In the genomic region with DNA sequence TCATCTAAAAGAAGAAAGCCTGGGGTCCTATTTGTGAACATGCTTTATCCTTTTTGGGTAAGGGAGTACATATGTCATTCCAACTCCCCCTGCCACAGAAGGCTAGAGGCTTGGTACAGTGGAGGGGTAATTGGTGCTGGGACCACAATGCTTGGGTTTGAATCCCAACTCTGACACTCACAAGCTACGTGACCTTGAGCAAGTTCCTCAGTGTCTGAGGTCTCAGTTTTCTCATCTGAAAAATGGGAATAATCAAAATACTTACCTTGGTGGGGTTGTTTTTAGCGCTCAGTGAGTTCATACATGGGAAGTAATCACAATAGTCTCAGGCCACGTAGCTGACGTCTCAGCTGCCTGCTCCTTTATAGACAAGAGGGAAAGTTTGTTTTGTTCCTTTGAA, we compare ENCODE assay signal across 2 cellular contexts.
TF ChIP-seq lines count a peak whose summit lies in the region.

No MANE protein-coding gene starts in this region.

TF ChIP-seq in HepG2, 621 proteins besides CTCF, POLR2A, EP300 and RAD21 (continued from another document):
- TF ChIP-seq ZKSCAN5 (CRISPR knock-in tag; IDR thresholded peaks at IDR 0.05) = no peak
- no peak for TF ChIP-seq SNAPC2 (CRISPR knock-in tag; IDR thresholded peaks at IDR 0.05)
- TF ChIP-seq GPN1 (CRISPR knock-in tag; IDR thresholded peaks at IDR 0.05; ENCODE audit: borderline replicate concordance) = no peak
- TF ChIP-seq ZNF30 (CRISPR knock-in tag; IDR thresholded peaks at IDR 0.05) = no peak

TF ChIP-seq in K562, 482 proteins besides CTCF, POLR2A, EP300 and RAD21 (continued from another document):
- TF ChIP-seq, protein P1, sequence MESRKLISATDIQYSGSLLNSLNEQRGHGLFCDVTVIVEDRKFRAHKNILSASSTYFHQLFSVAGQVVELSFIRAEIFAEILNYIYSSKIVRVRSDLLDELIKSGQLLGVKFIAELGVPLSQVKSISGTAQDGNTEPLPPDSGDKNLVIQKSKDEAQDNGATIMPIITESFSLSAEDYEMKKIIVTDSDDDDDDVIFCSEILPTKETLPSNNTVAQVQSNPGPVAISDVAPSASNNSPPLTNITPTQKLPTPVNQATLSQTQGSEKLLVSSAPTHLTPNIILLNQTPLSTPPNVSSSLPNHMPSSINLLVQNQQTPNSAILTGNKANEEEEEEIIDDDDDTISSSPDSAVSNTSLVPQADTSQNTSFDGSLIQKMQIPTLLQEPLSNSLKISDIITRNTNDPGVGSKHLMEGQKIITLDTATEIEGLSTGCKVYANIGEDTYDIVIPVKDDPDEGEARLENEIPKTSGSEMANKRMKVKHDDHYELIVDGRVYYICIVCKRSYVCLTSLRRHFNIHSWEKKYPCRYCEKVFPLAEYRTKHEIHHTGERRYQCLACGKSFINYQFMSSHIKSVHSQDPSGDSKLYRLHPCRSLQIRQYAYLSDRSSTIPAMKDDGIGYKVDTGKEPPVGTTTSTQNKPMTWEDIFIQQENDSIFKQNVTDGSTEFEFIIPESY (CRISPR knock-in tag; IDR thresholded peaks at IDR 0.05) = no peak
- TF ChIP-seq, protein P2, sequence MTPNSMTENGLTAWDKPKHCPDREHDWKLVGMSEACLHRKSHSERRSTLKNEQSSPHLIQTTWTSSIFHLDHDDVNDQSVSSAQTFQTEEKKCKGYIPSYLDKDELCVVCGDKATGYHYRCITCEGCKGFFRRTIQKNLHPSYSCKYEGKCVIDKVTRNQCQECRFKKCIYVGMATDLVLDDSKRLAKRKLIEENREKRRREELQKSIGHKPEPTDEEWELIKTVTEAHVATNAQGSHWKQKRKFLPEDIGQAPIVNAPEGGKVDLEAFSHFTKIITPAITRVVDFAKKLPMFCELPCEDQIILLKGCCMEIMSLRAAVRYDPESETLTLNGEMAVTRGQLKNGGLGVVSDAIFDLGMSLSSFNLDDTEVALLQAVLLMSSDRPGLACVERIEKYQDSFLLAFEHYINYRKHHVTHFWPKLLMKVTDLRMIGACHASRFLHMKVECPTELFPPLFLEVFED (CRISPR knock-in tag; conservative IDR thresholded peaks at IDR 0.05) = no peak
- TF ChIP-seq ADNP (tag; IDR thresholded peaks at IDR 0.05) (peak; percentile 88), ZNF217 (CRISPR knock-in tag; IDR thresholded peaks at IDR 0.05) (no peak), MAFK (IDR thresholded peaks at IDR 0.05; ENCODE audit: low read length) (no peak), MTA3 (IDR thresholded peaks at IDR 0.05; ENCODE audit: borderline replicate concordance) (no peak), RBM25 (IDR thresholded peaks at IDR 0.05; ENCODE audit: low read depth, low read length, severe bottlenecking) (peak; percentile 79), TCF7L2 (IDR thresholded peaks at IDR 0.05; ENCODE audit: low read depth, low read length) (no peak), FOS (IDR thresholded peaks at IDR 0.05; ENCODE audit: extremely low read depth, insufficient read length) (no peak), ZNF239 (CRISPR knock-in tag; IDR thresholded peaks at IDR 0.05) (no peak), CHD4 (IDR thresholded peaks at IDR 0.05; ENCODE audit: insufficient read depth, insufficient replicate concordance, low read depth, low read length, poor library complexity, severe bottlenecking) (peak; percentile 28), NR1H2 (CRISPR knock-in tag; IDR thresholded peaks at IDR 0.05) (no peak), BCOR (IDR thresholded peaks at IDR 0.05) (0 out of 2 replicates have a peak, but pooled peaks have one; percentile 18), ZNF140 (CRISPR knock-in tag; IDR thresholded peaks at IDR 0.05) (no peak), CSDE1 (IDR thresholded peaks at IDR 0.05) (no peak), ZNF445 (CRISPR knock-in tag; IDR thresholded peaks at IDR 0.05; ENCODE audit: low read depth) (no peak), ESRRA (IDR thresholded peaks at IDR 0.05; ENCODE audit: borderline replicate concordance, low read depth) (peak; percentile 41; the same call in 1 of the 2 replicates), ARID1B (IDR thresholded peaks at IDR 0.05) (no peak), TAF15 (IDR thresholded peaks at IDR 0.05; ENCODE audit: low read depth, low read length) (no peak)
- TF ChIP-seq, protein P3, sequence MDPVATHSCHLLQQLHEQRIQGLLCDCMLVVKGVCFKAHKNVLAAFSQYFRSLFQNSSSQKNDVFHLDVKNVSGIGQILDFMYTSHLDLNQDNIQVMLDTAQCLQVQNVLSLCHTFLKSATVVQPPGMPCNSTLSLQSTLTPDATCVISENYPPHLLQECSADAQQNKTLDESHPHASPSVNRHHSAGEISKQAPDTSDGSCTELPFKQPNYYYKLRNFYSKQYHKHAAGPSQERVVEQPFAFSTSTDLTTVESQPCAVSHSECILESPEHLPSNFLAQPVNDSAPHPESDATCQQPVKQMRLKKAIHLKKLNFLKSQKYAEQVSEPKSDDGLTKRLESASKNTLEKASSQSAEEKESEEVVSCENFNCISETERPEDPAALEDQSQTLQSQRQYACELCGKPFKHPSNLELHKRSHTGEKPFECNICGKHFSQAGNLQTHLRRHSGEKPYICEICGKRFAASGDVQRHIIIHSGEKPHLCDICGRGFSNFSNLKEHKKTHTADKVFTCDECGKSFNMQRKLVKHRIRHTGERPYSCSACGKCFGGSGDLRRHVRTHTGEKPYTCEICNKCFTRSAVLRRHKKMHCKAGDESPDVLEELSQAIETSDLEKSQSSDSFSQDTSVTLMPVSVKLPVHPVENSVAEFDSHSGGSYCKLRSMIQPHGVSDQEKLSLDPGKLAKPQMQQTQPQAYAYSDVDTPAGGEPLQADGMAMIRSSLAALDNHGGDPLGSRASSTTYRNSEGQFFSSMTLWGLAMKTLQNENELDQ (CRISPR knock-in tag; IDR thresholded peaks at IDR 0.05; ENCODE audit: borderline replicate concordance) = no peak
